Comparison of ENCODE assay signal across 18 cellular contexts in the genomic region with DNA sequence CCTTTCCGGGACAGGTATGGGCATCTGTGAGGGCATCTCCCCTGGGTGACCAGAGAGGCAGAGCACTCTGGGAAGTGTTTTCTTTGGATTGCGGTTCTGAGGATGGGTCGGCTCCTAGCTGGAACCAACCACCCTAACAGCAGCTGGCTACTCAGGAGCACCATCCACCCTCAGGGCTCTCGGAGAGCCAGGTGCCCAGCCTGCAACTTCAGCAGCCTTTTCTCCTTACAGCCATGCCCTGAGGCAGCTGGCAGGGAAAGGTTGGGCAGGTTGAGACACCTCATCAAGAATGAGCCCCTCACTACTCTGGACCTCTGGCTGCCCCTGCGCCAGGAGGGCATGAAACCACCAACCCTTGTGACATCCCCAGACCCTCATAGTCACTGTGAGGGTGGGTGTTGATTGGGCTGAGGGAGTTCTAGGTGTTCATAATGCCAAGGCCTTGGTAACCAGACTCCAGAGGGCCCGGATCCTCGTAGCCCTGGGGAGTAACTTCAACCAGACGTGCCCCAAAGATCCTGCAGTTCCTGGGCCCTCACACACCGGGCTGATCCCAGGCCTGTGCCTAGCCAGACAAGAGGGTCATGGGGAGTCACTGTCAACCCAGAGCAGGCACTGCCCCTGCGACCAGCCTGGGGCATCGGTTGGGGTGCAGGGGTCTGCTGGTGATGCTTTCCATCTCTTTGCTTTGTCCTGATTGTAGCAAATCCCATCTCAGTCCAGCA.
DNase-seq lines count a peak whose midpoint lies in the region; ATAC-seq and TF ChIP-seq lines count a peak whose summit lies in the region.
"Had no signal": no experiment of that assay in that cellular context is flagged by ENCODE, and none has a peak within 500 bp of the region (broad histone marks: within the 10 kb centered on the region; RNA-seq: fewer than 3 reads in every experiment).

No MANE protein-coding gene starts in this region.

- DNase-seq in HFFc6 (no peak), brain microvascular endothelial cell (no peak), foreskin keratinocyte (no peak), tibial artery (peak; percentile 5 to 28), mucosa of descending colon (no peak), globus pallidus (ENCODE audit: low spot score) (no peak)
- DNase-seq: Calu3; CD4-positive, alpha-beta memory T cell; DMS53; HCEC 1CT; NCI-H1436; NCI-H2029 treated with DMSO at 0.1 percent for 48 hours; NCI-H2227 treated with DMSO at 0.1 percent for 48 hours; NCI-H524 treated with DMSO at 0.1 percent for 48 hours; SIG-M5 had no signal

- H3K9me3 ChIP-seq in tibial artery (no peaks in the 10 kb centered on the region), mucosa of descending colon (no peaks in the 10 kb centered on the region)

- peaks cover 60% of the 10 kb centered on the region for H3K4me1 Mint-ChIP-seq in HFFc6 (ENCODE audit: low read depth)
- H3K4me1 Mint-ChIP-seq: B cell; CD4-positive, alpha-beta memory T cell had no signal

- peaks cover 5% of the 10 kb centered on the region; the same call in 1 of the 2 replicates for H3K27me3 Mint-ChIP-seq in HFFc6 (ENCODE audit: insufficient read depth)
- H3K27me3 Mint-ChIP-seq: B cell had no signal

- H3K36me3 ChIP-seq in brain microvascular endothelial cell (replicated peaks) (peaks cover 8% of the 10 kb centered on the region), tibial artery (peaks cover 12 to 74% (median 19%) of the 10 kb centered on the region in 3 donors), mucosa of descending colon (ENCODE audit: low read depth) (no peaks in the 10 kb centered on the region)

- in situ Hi-C loops in brain microvascular endothelial cell (cut with HindIII; ENCODE audit: low pct_ligation_motif_present, low sequenced_read_pairs) = no loop called here

- TF ChIP-seq CTCF in HFFc6 (IDR thresholded peaks at IDR 0.05) = no peak
- no peak for TF ChIP-seq CTCF in brain microvascular endothelial cell (IDR thresholded peaks at IDR 0.05; ENCODE audit: low read depth, low read length, missing control alignments)
- no peak for TF ChIP-seq CTCF in foreskin keratinocyte (conservative IDR thresholded peaks at IDR 0.05)
- TF ChIP-seq CTCF in tibial artery (IDR thresholded peaks at IDR 0.05) = no peak
- TF ChIP-seq CTCF in mucosa of descending colon (IDR thresholded peaks at IDR 0.05) = no peak

- peaks cover 39% of the 10 kb centered on the region for H3K4me1 ChIP-seq in foreskin keratinocyte
- no peaks in the 10 kb centered on the region for H3K4me1 ChIP-seq in tibial artery
- no peaks in the 10 kb centered on the region for H3K4me1 ChIP-seq in mucosa of descending colon (ENCODE audit: low read depth)

- H3K9me3 Mint-ChIP-seq in HFFc6 = no peaks in the 10 kb centered on the region
- H3K9me3 Mint-ChIP-seq: CD4-positive, alpha-beta memory T cell had no signal

- H3K36me3 Mint-ChIP-seq in HFFc6 (ENCODE audit: low read depth) = peaks cover 34% of the 10 kb centered on the region; the same call in 1 of the 2 replicates
- H3K36me3 Mint-ChIP-seq: CD4-positive, alpha-beta memory T cell had no signal

- peak overlapping the region; percentile 73 for H3K27ac Mint-ChIP-seq in HFFc6
- H3K27ac Mint-ChIP-seq: B cell; CD4-positive, alpha-beta memory T cell had no signal

- intact Hi-C loops in tibial artery (cut with DNase I; ENCODE audit: low total_unique reads) (no loop called here), mucosa of descending colon (cut with DNase I, micrococcal nuclease) (no loop called here)

- peak; percentile 64 for ATAC-seq in foreskin keratinocyte
- ATAC-seq in GM19467 (IDR thresholded peaks at IDR 0.05; ENCODE audit: unreplicated experiment) = no peak
- ATAC-seq in GM21723 (IDR thresholded peaks at IDR 0.05; ENCODE audit: unreplicated experiment) = no peak
- ATAC-seq in mucosa of descending colon = no peak

- no peaks in the 10 kb centered on the region for H3K27me3 ChIP-seq in brain microvascular endothelial cell (replicated peaks)
- H3K27me3 ChIP-seq in foreskin keratinocyte = no peaks in the 10 kb centered on the region
- H3K27me3 ChIP-seq in tibial artery = no peaks in the 10 kb centered on the region

- H3K27ac ChIP-seq in brain microvascular endothelial cell (peak overlapping the region; percentile 30), foreskin keratinocyte (peak overlapping the region; percentile 91), tibial artery (no peak overlapping the region)

- H3K4me3 ChIP-seq in brain microvascular endothelial cell (ENCODE audit: low read depth, low read length) (no peak overlapping the region), tibial artery (no peak overlapping the region), mucosa of descending colon (no peak overlapping the region)

- H3K4me3 Mint-ChIP-seq in HFFc6 = 0 out of 2 replicates have a peak overlapping the region, but pooled peaks have one; percentile 2
- H3K4me3 Mint-ChIP-seq: B cell; CD4-positive, alpha-beta memory T cell had no signal

Comparison
In these comparisons a context has a peak if more than half of its experiments do, and no peak if none do; other contexts are left out.
1. DNase-seq: peak in tibial artery (2 of 2); none in HFFc6 (single experiment), brain microvascular endothelial cell (single experiment), foreskin keratinocyte (0 of 2), mucosa of descending colon (0 of 3) and globus pallidus (single experiment).
2. H3K27ac ChIP-seq: peak in brain microvascular endothelial cell (single experiment) and foreskin keratinocyte (single experiment); none in tibial artery (0 of 2).